ENCODE assay signal across 1 cellular context in the genomic region with DNA sequence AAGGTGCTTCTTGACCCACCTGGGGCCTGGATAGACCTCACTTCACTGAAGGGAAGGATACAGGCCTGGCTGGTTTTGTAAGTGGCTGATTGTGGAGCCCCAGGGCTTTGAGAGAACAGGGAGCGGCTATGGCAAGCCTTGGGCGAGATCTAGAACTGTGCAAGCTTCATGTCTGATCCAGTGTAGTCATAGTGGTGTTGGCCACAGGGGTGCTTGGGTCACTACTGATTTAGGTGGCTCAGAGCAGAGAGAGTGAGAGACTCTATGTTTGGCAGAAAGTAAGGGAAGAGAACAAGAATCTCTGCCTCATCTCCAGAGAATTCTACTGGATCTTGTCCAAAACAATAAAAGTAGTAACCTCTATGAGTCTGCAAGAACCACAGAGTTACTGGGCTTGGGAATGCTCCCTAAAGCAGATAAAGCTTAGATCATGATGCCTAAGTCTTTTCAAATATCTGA.
TF ChIP-seq lines count a peak whose summit lies in the region.

No MANE protein-coding gene starts in this region.

TF ChIP-seq in SK-N-SH, 30 proteins besides CTCF, POLR2A, EP300 and RAD21 (continued from another document):
- TF ChIP-seq ZBTB33 (IDR thresholded peaks at IDR 0.05; ENCODE audit: borderline replicate concordance, low read depth), result no peak
